ENCODE assay signal across 8 cellular contexts in the genomic region with DNA sequence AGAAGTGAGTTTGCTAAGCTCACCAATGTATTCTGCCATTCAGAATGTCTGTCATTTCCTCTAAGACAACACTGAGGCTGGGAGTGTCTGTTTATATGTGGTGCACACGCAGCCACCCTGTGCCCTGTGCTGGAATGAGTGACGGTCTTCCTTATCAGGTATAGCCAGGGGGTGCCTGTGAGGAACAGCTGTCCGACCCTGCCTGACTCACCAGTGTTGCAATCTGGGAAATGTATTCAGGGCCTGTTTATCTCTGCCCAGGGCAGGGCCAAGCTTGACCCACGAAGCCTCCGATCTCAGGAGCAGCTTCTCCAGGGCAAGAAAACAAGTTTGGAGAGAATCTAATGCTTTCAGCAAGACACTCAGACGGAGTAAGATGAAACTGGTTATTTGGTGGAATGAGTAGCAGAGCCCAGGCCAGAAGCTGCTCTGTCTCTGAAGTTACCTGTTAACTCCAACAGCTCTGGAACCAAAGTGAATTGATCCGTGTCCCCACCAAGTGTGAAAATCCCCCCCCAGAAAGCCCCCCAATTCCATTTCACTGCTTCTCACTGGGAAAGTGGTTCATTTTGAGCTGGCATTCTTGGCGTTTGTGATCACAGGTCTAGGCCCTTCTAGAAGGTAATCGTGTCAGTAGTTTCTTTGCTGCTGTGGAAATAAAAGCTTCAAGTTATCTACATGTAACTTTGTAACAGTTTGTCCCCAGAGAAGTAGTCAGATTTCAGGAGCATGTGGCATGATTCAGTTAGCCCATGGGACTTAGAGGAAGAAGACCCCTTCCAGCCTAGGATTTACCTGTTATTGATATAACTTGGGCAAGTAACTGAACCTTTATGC.
DNase-seq lines count a peak whose midpoint lies in the region; ATAC-seq and TF ChIP-seq lines count a peak whose summit lies in the region.

No MANE protein-coding gene starts in this region.

- H3K36me3 Mint-ChIP-seq in nephron progenitor cell (ENCODE audit: low read depth), result no peaks in the 10 kb centered on the region

- H3K9me3 Mint-ChIP-seq in nephron progenitor cell, result no peaks in the 10 kb centered on the region

- TF ChIP-seq CTCF in nephron progenitor cell (IDR thresholded peaks at IDR 0.05), result no peak

- peaks cover 34% of the 10 kb centered on the region for H3K4me1 Mint-ChIP-seq in nephron progenitor cell

- no peak for ATAC-seq in GM19351 (IDR thresholded peaks at IDR 0.05; ENCODE audit: unreplicated experiment)

- H3K4me3 Mint-ChIP-seq in nephron progenitor cell, result peak overlapping the region; percentile 9

- peak overlapping the region; percentile 94 for H3K27ac Mint-ChIP-seq in nephron progenitor cell

- peak; percentile 44 for DNase-seq in DMS 273 treated with DMSO at 0.1 percent for 48 hours (lab: John Stamatoyannopoulos, UW)
- DNase-seq in OCI-M1 (lab: John Stamatoyannopoulos, UW), result peak; percentile 95
- DNase-seq in erythroblast (lab: John Stamatoyannopoulos, UW), result peak; percentile 98 to 99
- no peak for DNase-seq in nephron progenitor cell
- no peak for DNase-seq in NCI-H1048 (lab: John Stamatoyannopoulos, UW)
- no peak for DNase-seq in cerebellar nuclear complex (lab: John Stamatoyannopoulos, UW)
- no peak for DNase-seq in DMS153 (lab: John Stamatoyannopoulos, UW)

- TF ChIP-seq POLR2A in erythroblast (IDR thresholded peaks at IDR 0.05; ENCODE audit: low read length), result peak; percentile 72

- H3K27me3 Mint-ChIP-seq in nephron progenitor cell (ENCODE audit: low read depth, poor library complexity), result peaks cover 4% of the 10 kb centered on the region

Comparison
In these comparisons a context has a peak if more than half of its experiments do, and no peak if none do; other contexts are left out.
1. DNase-seq: peak in DMS 273 treated with DMSO at 0.1 percent for 48 hours (single experiment), OCI-M1 (single experiment) and erythroblast (2 of 2); none in nephron progenitor cell (single experiment), NCI-H1048 (single experiment), cerebellar nuclear complex (0 of 2) and DMS153 (single experiment).